ENCODE assay signal across 10 cellular contexts in the genomic region with DNA sequence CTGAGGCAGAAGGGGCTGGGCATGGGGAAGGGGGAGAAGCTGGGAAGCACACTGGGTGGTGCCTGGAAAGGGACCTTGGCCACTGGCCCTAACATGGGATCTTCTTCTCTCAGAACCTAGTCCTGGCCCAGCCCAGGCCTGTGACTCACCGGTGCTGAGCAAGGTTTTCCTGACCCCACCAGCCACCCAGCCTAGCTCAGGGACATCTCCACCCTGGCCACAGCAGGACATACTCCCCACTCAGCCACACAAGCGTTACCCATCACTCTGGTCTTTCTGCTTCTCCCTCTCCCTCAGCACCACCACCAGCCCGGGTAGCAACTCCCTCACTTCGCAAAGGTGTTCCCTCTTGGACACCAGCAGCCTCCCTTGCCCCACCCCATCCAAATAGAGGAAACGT. TPM values are rescaled to one million over a fixed set of nuclear protein-coding genes. Genes with fewer than 3 reads are reported as not detected.
A peak's percentile ranks its signal among the peaks of the same experiment; 100 is the strongest.
DNase-seq lines count a peak whose midpoint lies in the region; ATAC-seq and TF ChIP-seq lines count a peak whose summit lies in the region.
"Had no signal": no experiment of that assay in that cellular context is flagged by ENCODE, and none has a peak within 500 bp of the region (broad histone marks: within the 10 kb centered on the region; RNA-seq: fewer than 3 reads in every experiment).

No MANE protein-coding gene starts in this region.

- H3K36me3 ChIP-seq in esophagus muscularis mucosa = no peaks in the 10 kb centered on the region
- no peaks in the 10 kb centered on the region for H3K36me3 ChIP-seq in lower lobe of right lung
- no peaks in the 10 kb centered on the region for H3K36me3 ChIP-seq in stomach

- H3K27me3 ChIP-seq in esophagus muscularis mucosa = no peaks in the 10 kb centered on the region
- no peaks in the 10 kb centered on the region for H3K27me3 ChIP-seq in lower lobe of right lung (ENCODE audit: low read depth)
- H3K27me3 ChIP-seq in stomach = no peaks in the 10 kb centered on the region

- intact Hi-C loops in esophagus muscularis mucosa (cut with DNase I) (no loop called here), lower lobe of right lung (cut with DNase I) (no loop called here), stomach (cut with DNase I; ENCODE audit: low total_unique reads) (loop anchor here (10.0 kb wide), 1 partner anchor 85 kb away; no protein-coding TSS in a partner anchor)

- TF ChIP-seq CTCF in esophagus muscularis mucosa (IDR thresholded peaks at IDR 0.05) = no peak
- TF ChIP-seq CTCF in lower lobe of right lung (IDR thresholded peaks at IDR 0.05) = no peak
- no peak for TF ChIP-seq CTCF in stomach (IDR thresholded peaks at IDR 0.05)

- H3K9me3 ChIP-seq in esophagus muscularis mucosa = no peaks in the 10 kb centered on the region
- no peaks in the 10 kb centered on the region for H3K9me3 ChIP-seq in lower lobe of right lung
- H3K9me3 ChIP-seq in stomach = no peaks in the 10 kb centered on the region

- whole genome bisulfite sequencing in esophagus muscularis mucosa = 52% methylated on average over 5 of the region's 5 CpGs
- WGBS in stomach, 5 donors = 52 to 75% (median 60%) methylated on average over 5 of the region's 5 CpGs

- H3K27ac ChIP-seq in esophagus muscularis mucosa (replicated peaks in 1 of 4) = peak overlapping the region; percentile 89 to 94 (median 90)
- H3K27ac ChIP-seq in lower lobe of right lung = peak overlapping the region; percentile 64
- peak overlapping the region in 4 of 5 donors; percentile 82 to 89 (median 87) for H3K27ac ChIP-seq in stomach

- H3K4me1 ChIP-seq in esophagus muscularis mucosa (peaks cover 68 to 87% (median 79%) of the 10 kb centered on the region in 4 donors), lower lobe of right lung (peaks cover 66% of the 10 kb centered on the region), stomach (peaks cover 26 to 63% (median 45%) of the 10 kb centered on the region in 4 donors)

- DNase-seq in EH (ENCODE audit: low read depth) (peak; percentile 56), esophagus muscularis mucosa (ENCODE audit: extremely low spot score) (no peak), lower lobe of right lung (no peak), stomach (no peak), activated gamma-delta T cell treated with Interleukin-2 at 50 U/mL for 16 hours (no peak), AML-193 (lab: John Stamatoyannopoulos, UW) (no peak), DMS114 treated with DMSO at 0.1 percent for 48 hours (lab: John Stamatoyannopoulos, UW; ENCODE audit: unreplicated experiment) (no peak)
- DNase-seq: NCI-H1092 had no signal

- TF ChIP-seq EP300 in esophagus muscularis mucosa (IDR thresholded peaks at IDR 0.05) (no peak), stomach (IDR thresholded peaks at IDR 0.05) (no peak)

- no peak for TF ChIP-seq POLR2A in esophagus muscularis mucosa (IDR thresholded peaks at IDR 0.05; ENCODE audit: low read depth)
- TF ChIP-seq POLR2A in stomach (IDR thresholded peaks at IDR 0.05) = no peak

- H3K4me3 ChIP-seq in esophagus muscularis mucosa (peak overlapping the region; percentile 61 to 77 (median 65)), lower lobe of right lung (no peak overlapping the region), stomach (peak overlapping the region in 2 of 4 donors; percentile 57 to 75)

- ATAC-seq in lower lobe of right lung (peak in 1 of 2 donors; percentile 22), HG03045 (IDR thresholded peaks at IDR 0.05; ENCODE audit: unreplicated experiment) (no peak)
- ATAC-seq: activated naive CD4-positive, alpha-beta T cell treated with anti-CD3 and anti-CD28 coated beads, Interleukin-2, amount 50 U/mL, for 72 hours had no signal

RNA-seq across cellular contexts. Expression of gene TNS1, which starts 22.8 kb away (rescaled TPM):
- total RNA-seq in esophagus muscularis mucosa = 1,000 to 10,000 TPM; 1,001 to 2,170 (median 1,411) TPM
- total RNA-seq in lower lobe of right lung = 505 TPM
- total RNA-seq in stomach = 100 to 1,000 TPM; 145 to 682 (median 198) TPM
- polyA plus RNA-seq in stomach = 10 to 100 TPM; 18.5 to 44.9 (median 33.2) TPM
